10 cellular contexts compared by ENCODE assay signal in genomic region chr2:16012626-16013501, GRCh38.
DNase-seq lines count a peak whose midpoint lies in the region; ATAC-seq lines count a peak whose summit lies in the region.
"Had no signal": no experiment of that assay in that cellular context is flagged by ENCODE, and none has a peak within 500 bp of the region (broad histone marks: within the 10 kb centered on the region; RNA-seq: fewer than 3 reads in every experiment).

No MANE protein-coding gene starts in this region.

- peak; percentile 80 for DNase-seq in DMS 273 (lab: John Stamatoyannopoulos, UW; ENCODE audit: unreplicated experiment)
- DNase-seq in NCI-H146 (lab: John Stamatoyannopoulos, UW) = peak; percentile 82
- peak; percentile 63 for DNase-seq in cerebellum (ENCODE audit: low spot score)
- no peak for DNase-seq in middle frontal gyrus (ENCODE audit: extremely low spot score, low spot score)
- DNase-seq in left lobe of liver (ENCODE audit: low spot score) = no peak
- DNase-seq: activated naive CD4-positive, alpha-beta T cell treated with anti-CD3 and anti-CD28 coated beads, Interleukin-2, amount 10 ng/mL, durations not matched to agents 7 days and 5 days had no signal

- H3K9me3 ChIP-seq in mucosa of rectum (ENCODE audit: control insufficient read depth in 2 of 2, low read length in 2 of 2) = no peaks in the 10 kb centered on the region

- H3K4me1 ChIP-seq in mucosa of rectum (ENCODE audit: control insufficient read depth in 2 of 2, insufficient read depth in 2 of 2, low read length in 2 of 2) = peaks cover 5 to 14% of the 10 kb centered on the region in 2 donors

- peak overlapping the region; percentile 43 for H3K27ac ChIP-seq in mucosa of rectum (ENCODE audit: low read depth in 2 of 2, low read length in 2 of 2)
- H3K27ac ChIP-seq: BLaER1 treated with 17β-estradiol and CSF1 and Interleukin-3, amounts not matched to agents 10 nM and 100 nM had no signal

- no peaks in the 10 kb centered on the region for H3K36me3 ChIP-seq in mucosa of rectum (ENCODE audit: control insufficient read depth in 2 of 2, insufficient read depth in 2 of 2, low read length in 2 of 2)
- H3K36me3 ChIP-seq: BLaER1 treated with 17β-estradiol and CSF1 and Interleukin-3, amounts not matched to agents 10 nM and 100 nM had no signal

- peak overlapping the region in 1 of 2 donors; percentile 28 for H3K9ac ChIP-seq in mucosa of rectum (ENCODE audit: low read depth in 1 of 2, low read length in 2 of 2)
- H3K9ac ChIP-seq: BLaER1 treated with 17β-estradiol and CSF1 and Interleukin-3, amounts not matched to agents 10 nM and 100 nM had no signal

- H3K4me3 ChIP-seq in mucosa of rectum (ENCODE audit: low read length in 2 of 2) = no peak overlapping the region
- H3K4me3 ChIP-seq: BLaER1 treated with 17β-estradiol and CSF1 and Interleukin-3, amounts not matched to agents 10 nM and 100 nM had no signal

- ATAC-seq in GM21526 (IDR thresholded peaks at IDR 0.05; ENCODE audit: low FRiP score, unreplicated experiment) (no peak), left lobe of liver (no peak), GM21423 (IDR thresholded peaks at IDR 0.05; ENCODE audit: unreplicated experiment) (no peak)

- H3K27me3 ChIP-seq in mucosa of rectum (ENCODE audit: control insufficient read depth in 2 of 2, insufficient read depth in 2 of 2, low read length in 2 of 2) = peaks cover 3 to 4% of the 10 kb centered on the region in 2 donors
- H3K27me3 ChIP-seq: BLaER1 treated with 17β-estradiol and CSF1 and Interleukin-3, amounts not matched to agents 10 nM and 100 nM had no signal

Comparison
In these comparisons a context has a peak if more than half of its experiments do, and no peak if none do; other contexts are left out.
1. DNase-seq: peak in DMS 273 (single experiment), NCI-H146 (single experiment) and cerebellum (single experiment); none in middle frontal gyrus (single experiment) and left lobe of liver (single experiment).